In genomic region chr1:247079141-247079874, GRCh38 we compare ENCODE assay signal across 1 cellular context.
TF ChIP-seq lines count a peak whose summit lies in the region.

No MANE protein-coding gene starts in this region.

TF ChIP-seq in H1, 55 proteins besides CTCF, POLR2A, EP300 and RAD21:
- TF ChIP-seq, protein P1, sequence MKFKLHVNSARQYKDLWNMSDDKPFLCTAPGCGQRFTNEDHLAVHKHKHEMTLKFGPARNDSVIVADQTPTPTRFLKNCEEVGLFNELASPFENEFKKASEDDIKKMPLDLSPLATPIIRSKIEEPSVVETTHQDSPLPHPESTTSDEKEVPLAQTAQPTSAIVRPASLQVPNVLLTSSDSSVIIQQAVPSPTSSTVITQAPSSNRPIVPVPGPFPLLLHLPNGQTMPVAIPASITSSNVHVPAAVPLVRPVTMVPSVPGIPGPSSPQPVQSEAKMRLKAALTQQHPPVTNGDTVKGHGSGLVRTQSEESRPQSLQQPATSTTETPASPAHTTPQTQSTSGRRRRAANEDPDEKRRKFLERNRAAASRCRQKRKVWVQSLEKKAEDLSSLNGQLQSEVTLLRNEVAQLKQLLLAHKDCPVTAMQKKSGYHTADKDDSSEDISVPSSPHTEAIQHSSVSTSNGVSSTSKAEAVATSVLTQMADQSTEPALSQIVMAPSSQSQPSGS (IDR thresholded peaks at IDR 0.05; ENCODE audit: low read length), result no peak
- TF ChIP-seq CHD7 (IDR thresholded peaks at IDR 0.05; ENCODE audit: insufficient replicate concordance, low read length) (no peak), BCL11A (IDR thresholded peaks at IDR 0.05; ENCODE audit: low read depth in 2 of 2, low read length in 2 of 2) (no peak), RBBP5 (IDR thresholded peaks at IDR 0.05; ENCODE audit: borderline replicate concordance, low read depth, low read length) (no peak), EGR1 (IDR thresholded peaks at IDR 0.05; ENCODE audit: borderline replicate concordance, low read depth, low read length) (no peak), KDM4A (IDR thresholded peaks at IDR 0.05; ENCODE audit: low read depth, low read length, severe bottlenecking) (no peak), JUND (IDR thresholded peaks at IDR 0.05; ENCODE audit: low read length) (no peak), SUZ12 (IDR thresholded peaks at IDR 0.05; ENCODE audit: low read length) (no peak), RNF2 (IDR thresholded peaks at IDR 0.05; ENCODE audit: borderline replicate concordance, low read depth, low read length, missing control alignments, poor library complexity, severe bottlenecking) (no peak), SIX5 (IDR thresholded peaks at IDR 0.05; ENCODE audit: low read depth, low read length) (no peak)
- TF ChIP-seq, protein P2, sequence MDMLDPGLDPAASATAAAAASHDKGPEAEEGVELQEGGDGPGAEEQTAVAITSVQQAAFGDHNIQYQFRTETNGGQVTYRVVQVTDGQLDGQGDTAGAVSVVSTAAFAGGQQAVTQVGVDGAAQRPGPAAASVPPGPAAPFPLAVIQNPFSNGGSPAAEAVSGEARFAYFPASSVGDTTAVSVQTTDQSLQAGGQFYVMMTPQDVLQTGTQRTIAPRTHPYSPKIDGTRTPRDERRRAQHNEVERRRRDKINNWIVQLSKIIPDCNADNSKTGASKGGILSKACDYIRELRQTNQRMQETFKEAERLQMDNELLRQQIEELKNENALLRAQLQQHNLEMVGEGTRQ (IDR thresholded peaks at IDR 0.05; ENCODE audit: low read length), result no peak
